Comparison of ENCODE assay signal across 21 cellular contexts in the genomic region with DNA sequence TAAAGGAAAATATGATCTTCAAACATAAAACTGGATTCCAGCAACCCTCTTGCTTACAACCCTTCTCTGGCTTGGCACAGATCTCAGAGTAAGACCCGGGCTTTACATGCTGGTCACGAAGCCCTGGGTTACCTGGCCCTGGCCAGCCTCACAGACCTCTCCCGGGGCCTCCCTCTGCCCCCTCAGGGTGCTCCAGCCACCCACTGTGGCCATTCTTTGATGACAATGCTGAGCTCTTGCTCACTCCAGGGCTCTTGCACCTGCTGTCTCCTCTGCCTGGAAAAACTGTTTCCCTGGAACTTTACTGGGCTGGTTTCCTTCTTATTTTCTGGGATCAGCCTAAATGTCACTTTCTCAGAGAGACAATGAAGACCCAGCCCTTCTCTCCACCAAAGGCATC.
"Had no signal": no experiment of that assay in that cellular context is flagged by ENCODE, and none has a peak within 500 bp of the region (broad histone marks: within the 10 kb centered on the region; RNA-seq: fewer than 3 reads in every experiment).

No MANE protein-coding gene starts in this region.

- H3K9me3 Mint-ChIP-seq: activated naive CD4-positive, alpha-beta T cell treated with anti-CD3 and anti-CD28 coated beads, Interleukin-2, amount 50 U/mL, for 24 hours; activated T-cell treated with anti-CD3 and anti-CD28 coated beads, Interleukin-2, amount 50 U/mL, for 72 hours; mesothelial cell of epicardium; natural killer cell treated with Interleukin-12 subunit alpha and Interleukin-12 subunit beta and Interleukin-15 and Interleukin-18, amount 100 ng/mL, for 72 hours; stimulated activated naive CD8-positive, alpha-beta T cell treated with anti-CD3 and anti-CD28 coated beads, Interleukin-15, Interleukin-2, amounts not matched to agents 100 ng/mL and 50 ng/mL, for 24 hours had no signal

- H3K4me3 ChIP-seq: cardiac muscle cell, esophagus squamous epithelium, lung, skin epidermis, suprapubic skin had no signal

- DNase-seq: activated CD4-positive, alpha-beta T cell treated with anti-CD3 and anti-CD28 coated beads, Interleukin-2, amount 50 U/mL, for 4 hours; activated effector memory CD4-positive, alpha-beta T cell treated with anti-CD3 and anti-CD28 coated beads, Interleukin-2, amount 50 U/mL, for 16 hours; activated T-cell treated with anti-CD3 and anti-CD28 coated beads, Interleukin-2, amount 50 U/mL, for 72 hours; dermis blood vessel endothelial cell; effector memory CD4-positive, alpha-beta T cell; esophagus squamous epithelium; hippocampal formation; left colon; nucleus accumbens; posterior cingulate gyrus; SW 1271; T-helper 2 cell; WERI-Rb-1 had no signal

- H3K27me3 ChIP-seq: cardiac muscle cell had no signal

- H3K27ac Mint-ChIP-seq: activated naive CD4-positive, alpha-beta T cell treated with anti-CD3 and anti-CD28 coated beads, Interleukin-2, amount 50 U/mL, for 24 hours; activated T-cell treated with anti-CD3 and anti-CD28 coated beads, Interleukin-2, amount 50 U/mL, for 72 hours; mesothelial cell of epicardium; natural killer cell treated with Interleukin-12 subunit alpha and Interleukin-12 subunit beta and Interleukin-15 and Interleukin-18, amount 100 ng/mL, for 72 hours; stimulated activated naive CD8-positive, alpha-beta T cell treated with anti-CD3 and anti-CD28 coated beads, Interleukin-15, Interleukin-2, amounts not matched to agents 100 ng/mL and 50 ng/mL, for 24 hours had no signal

- H3K4me1 Mint-ChIP-seq: activated naive CD4-positive, alpha-beta T cell treated with anti-CD3 and anti-CD28 coated beads, Interleukin-2, amount 50 U/mL, for 24 hours had no signal

- H3K36me3 ChIP-seq: cardiac muscle cell, esophagus squamous epithelium, suprapubic skin, WERI-Rb-1 had no signal

- H3K4me3 Mint-ChIP-seq: activated naive CD4-positive, alpha-beta T cell treated with anti-CD3 and anti-CD28 coated beads, Interleukin-2, amount 50 U/mL, for 24 hours; activated T-cell treated with anti-CD3 and anti-CD28 coated beads, Interleukin-2, amount 50 U/mL, for 72 hours; mesothelial cell of epicardium; natural killer cell treated with Interleukin-12 subunit alpha and Interleukin-12 subunit beta and Interleukin-15 and Interleukin-18, amount 100 ng/mL, for 72 hours; stimulated activated naive CD8-positive, alpha-beta T cell treated with anti-CD3 and anti-CD28 coated beads, Interleukin-15, Interleukin-2, amounts not matched to agents 100 ng/mL and 50 ng/mL, for 24 hours had no signal

- H3K36me3 Mint-ChIP-seq: activated naive CD4-positive, alpha-beta T cell treated with anti-CD3 and anti-CD28 coated beads, Interleukin-2, amount 50 U/mL, for 24 hours; mesothelial cell of epicardium; natural killer cell treated with Interleukin-12 subunit alpha and Interleukin-12 subunit beta and Interleukin-15 and Interleukin-18, amount 100 ng/mL, for 72 hours had no signal

- H3K27ac ChIP-seq: cardiac muscle cell had no signal

- H3K9me3 ChIP-seq: esophagus squamous epithelium, suprapubic skin had no signal

- ATAC-seq: activated T-cell treated with anti-CD3 and anti-CD28 coated beads, Interleukin-2, amount 50 U/mL, for 72 hours; left colon; natural killer cell treated with Interleukin-12 subunit alpha and Interleukin-12 subunit beta and Interleukin-15 and Interleukin-18, amount 100 ng/mL, for 72 hours had no signal
